In genomic region chr3:17088602-17089313, GRCh38 we compare ENCODE assay signal across 13 cellular contexts.
DNase-seq lines count a peak whose midpoint lies in the region; ATAC-seq and TF ChIP-seq lines count a peak whose summit lies in the region.
"Had no signal": no experiment of that assay in that cellular context is flagged by ENCODE, and none has a peak within 500 bp of the region (broad histone marks: within the 10 kb centered on the region; RNA-seq: fewer than 3 reads in every experiment).

No MANE protein-coding gene starts in this region.

- CTCF ChIA-PET in HEK293 (lab: Yijun Ruan, JAX) = no interaction called here

- peak; percentile 41 for DNase-seq in activated CD8-positive, alpha-beta memory T cell treated with anti-CD3 and anti-CD28 coated beads, Interleukin-2, amount 50 U/mL, for 4 hours
- DNase-seq in stimulated activated CD8-positive, alpha-beta memory T cell treated with anti-CD3 and anti-CD28 coated beads, Interleukin-2, amount 100 ng/mL, for 1 hour (ENCODE audit: low read depth in 2 of 2) = peak; percentile 15 to 29
- DNase-seq in left lung (no peak), AG08395 (ENCODE audit: low spot score) (no peak)
- DNase-seq: DMS 273 treated with DMSO at 0.1 percent for 48 hours, foreskin melanocyte, NCI-H187, RPMI8226 had no signal

- H3K9me3 ChIP-seq in HEK293 (ENCODE audit: control insufficient read depth, insufficient read depth, low read depth, low read length) = no peaks in the 10 kb centered on the region
- H3K9me3 ChIP-seq in gastroesophageal sphincter = no peaks in the 10 kb centered on the region
- H3K9me3 ChIP-seq in left lung = no peaks in the 10 kb centered on the region

- ATAC-seq in gastroesophageal sphincter (peak; percentile 31), left lung (no peak), HG03460 (IDR thresholded peaks at IDR 0.05; ENCODE audit: unreplicated experiment) (no peak), GM21528 (IDR thresholded peaks at IDR 0.05; ENCODE audit: low FRiP score, unreplicated experiment) (no peak)

- TF ChIP-seq EP300 in gastroesophageal sphincter (IDR thresholded peaks at IDR 0.05) = no peak

- H3K36me3 ChIP-seq in HEK293 (ENCODE audit: control insufficient read depth in 2 of 2, insufficient read depth in 1 of 2, low read length in 2 of 2) (no peaks in the 10 kb centered on the region), gastroesophageal sphincter (no peaks in the 10 kb centered on the region), left lung (peaks cover 0 to 17% of the 10 kb centered on the region in 2 donors)
- H3K36me3 ChIP-seq: tibial nerve had no signal

- H3K27me3 ChIP-seq in gastroesophageal sphincter (no peaks in the 10 kb centered on the region), left lung (no peaks in the 10 kb centered on the region)
- H3K27me3 ChIP-seq: tibial nerve had no signal

- TF ChIP-seq CTCF in HEK293 (tag by site-specific recombination; IDR thresholded peaks at IDR 0.05) (no peak), gastroesophageal sphincter (IDR thresholded peaks at IDR 0.05) (no peak), left lung (IDR thresholded peaks at IDR 0.05) (no peak)

- H3K4me1 ChIP-seq in HEK293 (ENCODE audit: control insufficient read depth, insufficient read depth, low read length) (no peaks in the 10 kb centered on the region), gastroesophageal sphincter (peaks cover 0 to 32% (median 2%) of the 10 kb centered on the region in 3 donors), left lung (no peaks in the 10 kb centered on the region)

- H3K27ac ChIP-seq in HEK293 (ENCODE audit: extremely low read depth, low read depth, low read length) (no peak overlapping the region), gastroesophageal sphincter (peak overlapping the region in 1 of 4 donors; percentile 39), left lung (no peak overlapping the region)

- H3K4me3 ChIP-seq in HEK293 (ENCODE audit: low read depth, low read length) = no peak overlapping the region
- H3K4me3 ChIP-seq in gastroesophageal sphincter = no peak overlapping the region
- H3K4me3 ChIP-seq in left lung = no peak overlapping the region
- H3K4me3 ChIP-seq: tibial nerve had no signal

- TF ChIP-seq POLR2A in gastroesophageal sphincter (IDR thresholded peaks at IDR 0.05) = no peak

- POLR2A ChIA-PET in HEK293 (lab: Yijun Ruan, JAX) = no interaction called here

- WGBS in gastroesophageal sphincter (ENCODE audit: low coverage in 1 of 2), 2 donors = 71 to 89% methylated on average over 3 to 6 of the region's 6 CpGs

- intact Hi-C loops in left lung (cut with DNase I) = no loop called here

TF ChIP-seq in HEK293, 187 proteins besides CTCF, POLR2A, EP300 and RAD21:
- peak; percentile 68 for TF ChIP-seq ZFHX2 (tag by site-specific recombination; conservative IDR thresholded peaks at IDR 0.05)
- TF ChIP-seq ZNF843 (tag by site-specific recombination; IDR thresholded peaks at IDR 0.05) = no peak
- TF ChIP-seq EGR2 (tag by site-specific recombination; IDR thresholded peaks at IDR 0.05; ENCODE audit: low read depth) = peak; percentile 71
TF ChIP-seq in HEK293: peak in this region for 2.

Comparison
In these comparisons a context has a peak if more than half of its experiments do, and no peak if none do; other contexts are left out.
1. DNase-seq: peak in activated CD8-positive, alpha-beta memory T cell treated with anti-CD3 and anti-CD28 coated beads, Interleukin-2, amount 50 U/mL, for 4 hours (single experiment) and stimulated activated CD8-positive, alpha-beta memory T cell treated with anti-CD3 and anti-CD28 coated beads, Interleukin-2, amount 100 ng/mL, for 1 hour (2 of 2); none in left lung (0 of 2) and AG08395 (single experiment).